Comparison of ENCODE assay signal across 7 cellular contexts in the genomic region with DNA sequence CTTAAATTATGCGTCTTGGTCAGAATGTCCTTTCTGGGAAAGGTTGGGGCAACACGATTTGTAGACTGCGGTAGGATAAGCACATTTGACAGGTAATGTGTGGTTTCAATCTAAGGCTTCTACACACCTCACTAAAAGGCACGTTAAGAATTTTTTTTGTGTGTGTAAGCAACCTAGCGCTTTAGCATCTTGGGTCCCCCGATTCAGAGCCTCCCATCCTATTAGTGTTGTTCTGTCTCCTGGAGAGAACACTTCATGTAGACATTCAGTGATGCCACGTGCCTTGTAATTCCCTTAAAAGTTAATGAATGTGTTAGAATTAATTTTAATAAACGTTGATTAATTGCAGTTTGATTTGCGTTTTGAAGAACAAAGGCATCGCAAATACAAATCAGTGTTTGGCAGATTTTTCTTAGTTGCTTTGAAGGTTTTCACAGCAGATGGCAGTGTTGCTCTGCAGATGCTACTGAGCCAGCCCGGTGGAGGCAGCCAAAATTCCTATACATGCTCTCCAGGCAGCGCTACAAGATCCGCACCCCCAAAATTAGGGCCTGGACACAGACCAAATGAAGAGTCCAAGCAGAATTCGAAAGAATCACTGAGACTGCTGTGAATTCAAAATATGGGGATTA.
DNase-seq lines count a peak whose midpoint lies in the region; ATAC-seq, FAIRE-seq and TF ChIP-seq lines count a peak whose summit lies in the region.

No MANE protein-coding gene starts in this region.

- DNase-seq in GM12864 (ENCODE audit: low read depth) (no peak), myocyte (ENCODE audit: low read depth) (peak; percentile 64)
- no peak for DNase-seq in activated T-cell treated with anti-CD3 and anti-CD28 coated beads, Interleukin-2, amount 50 U/mL, for 1 hour

- TF ChIP-seq CTCF in GM12864 (IDR thresholded peaks at IDR 0.05; ENCODE audit: low read depth, low read length, missing control alignments) (peak; percentile 26), OCI-LY1 (IDR thresholded peaks at IDR 0.05; ENCODE audit: low read length) (peak; percentile 67; the same call in 1 of the 2 replicates)

- no peaks in the 10 kb centered on the region for H3K27me3 ChIP-seq in OCI-LY1 (ENCODE audit: insufficient read depth, low read length)

- H3K4me3 ChIP-seq in GM12864 (ENCODE audit: low read depth, low read length) (no peak overlapping the region), OCI-LY1 (ENCODE audit: low read depth, low read length, poor library complexity, severe bottlenecking) (no peak overlapping the region)

- no peaks in the 10 kb centered on the region for H3K79me2 ChIP-seq in OCI-LY1 (ENCODE audit: insufficient read depth, low read length)

- no peak overlapping the region for H3K4me2 ChIP-seq in OCI-LY1 (ENCODE audit: low read length)

- H3K36me3 ChIP-seq in OCI-LY1 (ENCODE audit: insufficient read depth, low read length): no peaks in the 10 kb centered on the region

- H2AFZ ChIP-seq in OCI-LY1 (ENCODE audit: low read length): no peak overlapping the region

- H3F3A ChIP-seq in OCI-LY1 (ENCODE audit: insufficient read depth, low read length): no peaks in the 10 kb centered on the region

- peak; percentile 82 for FAIRE-seq in endometrium (lab: Jason Lieb, UNC)

- H4K20me1 ChIP-seq in OCI-LY1 (ENCODE audit: insufficient read depth, low read length): no peaks in the 10 kb centered on the region

- no peaks in the 10 kb centered on the region for H3K9me3 ChIP-seq in OCI-LY1 (ENCODE audit: low read length)

- H3K27ac ChIP-seq in OCI-LY1 (ENCODE audit: low read depth, low read length, poor library complexity, severe bottlenecking): no peak overlapping the region

- no peaks in the 10 kb centered on the region for H3K9me2 ChIP-seq in OCI-LY1 (ENCODE audit: low read depth, low read length)

- ATAC-seq in HG03565 (IDR thresholded peaks at IDR 0.05; ENCODE audit: unreplicated experiment): peak; percentile 47
- ATAC-seq in GM19035 (IDR thresholded peaks at IDR 0.05; ENCODE audit: unreplicated experiment): no peak

- H3K9ac ChIP-seq in OCI-LY1 (ENCODE audit: low read length): no peak overlapping the region

- no peaks in the 10 kb centered on the region for H3K4me1 ChIP-seq in OCI-LY1 (ENCODE audit: insufficient read depth, low read length, severe bottlenecking)
